In the genomic region with DNA sequence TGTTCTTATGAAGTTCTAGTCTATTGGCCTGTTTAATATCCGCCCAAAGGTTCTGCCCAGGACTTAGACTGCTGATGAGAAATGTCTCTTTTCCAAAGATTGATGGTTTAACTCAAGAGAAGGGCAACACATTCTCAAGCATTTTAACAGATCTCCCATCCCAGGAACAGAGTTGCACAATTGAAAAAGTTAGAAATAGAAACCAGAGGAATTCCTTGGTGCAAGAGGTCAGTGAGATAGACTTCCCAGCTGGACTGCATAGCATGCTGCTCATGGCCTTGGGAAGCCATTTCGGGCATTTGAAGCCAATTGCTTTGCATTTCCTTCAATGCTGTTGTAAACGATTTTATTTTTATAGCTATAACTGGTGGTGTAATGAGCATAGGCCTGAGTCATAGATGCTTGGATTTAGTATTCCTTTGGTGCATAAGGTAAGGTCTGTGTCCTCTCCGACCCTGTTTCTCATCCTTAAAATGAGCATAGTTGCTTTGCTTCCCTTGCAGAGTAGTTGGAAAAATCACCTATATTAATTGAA, we compare ENCODE assay signal across 1 cellular context.
TF ChIP-seq lines count a peak whose summit lies in the region.

No MANE protein-coding gene starts in this region.

TF ChIP-seq in IMR-90, 13 proteins besides CTCF, POLR2A, EP300 and RAD21 (continued from another document):
- TF ChIP-seq FOS (IDR thresholded peaks at IDR 0.05; ENCODE audit: low read depth, low read length) (no peak), CEBPB (IDR thresholded peaks at IDR 0.05; ENCODE audit: low read depth, low read length) (0 out of 2 replicates have a peak, but pooled peaks have one; percentile 28), MAZ (IDR thresholded peaks at IDR 0.05; ENCODE audit: borderline replicate concordance, low read depth, low read length) (no peak), SMC3 (IDR thresholded peaks at IDR 0.05; ENCODE audit: low read depth, low read length) (no peak), CHD1 (IDR thresholded peaks at IDR 0.05; ENCODE audit: low read depth, low read length) (no peak), MAFK (IDR thresholded peaks at IDR 0.05; ENCODE audit: low read depth, low read length) (no peak), NFE2L2 (IDR thresholded peaks at IDR 0.05; ENCODE audit: low read depth, low read length) (no peak)
- TF ChIP-seq, protein P1, sequence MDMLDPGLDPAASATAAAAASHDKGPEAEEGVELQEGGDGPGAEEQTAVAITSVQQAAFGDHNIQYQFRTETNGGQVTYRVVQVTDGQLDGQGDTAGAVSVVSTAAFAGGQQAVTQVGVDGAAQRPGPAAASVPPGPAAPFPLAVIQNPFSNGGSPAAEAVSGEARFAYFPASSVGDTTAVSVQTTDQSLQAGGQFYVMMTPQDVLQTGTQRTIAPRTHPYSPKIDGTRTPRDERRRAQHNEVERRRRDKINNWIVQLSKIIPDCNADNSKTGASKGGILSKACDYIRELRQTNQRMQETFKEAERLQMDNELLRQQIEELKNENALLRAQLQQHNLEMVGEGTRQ (IDR thresholded peaks at IDR 0.05; ENCODE audit: low read depth, low read length), result no peak
